Comparison of ENCODE assay signal across 8 cellular contexts in the genomic region with DNA sequence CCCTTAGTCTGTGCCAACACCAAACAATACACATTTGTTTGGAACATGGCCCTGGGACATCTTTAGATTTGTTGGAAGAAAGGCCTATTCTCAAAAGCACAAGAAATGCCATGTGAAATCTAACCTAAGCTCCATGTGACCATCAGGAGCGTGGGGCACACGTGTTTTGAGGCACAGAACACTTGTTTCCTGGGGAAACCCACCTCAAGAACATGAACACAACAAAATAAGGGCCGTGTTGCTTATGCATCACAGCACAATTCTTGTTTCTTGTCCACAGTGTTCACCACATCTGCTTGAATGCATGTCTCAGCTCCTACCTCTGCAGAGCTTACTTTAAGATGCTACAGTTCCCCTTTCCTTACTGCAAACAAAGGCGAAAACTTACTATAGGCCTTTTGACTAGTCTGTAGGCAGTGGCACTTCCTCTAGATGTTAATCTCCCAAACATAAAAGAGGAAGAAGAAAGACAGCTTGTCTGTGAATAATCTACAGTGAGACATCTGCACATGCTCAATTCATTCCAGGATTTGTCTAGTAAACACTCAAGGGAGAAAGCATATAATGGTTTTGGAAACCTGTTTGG.
DNase-seq lines count a peak whose midpoint lies in the region; ATAC-seq lines count a peak whose summit lies in the region.

No MANE protein-coding gene starts in this region.

- DNase-seq in stimulated activated naive CD4-positive, alpha-beta T cell (lab: John Stamatoyannopoulos, UW), result peak in 4 of 6 experiments; percentile 13 to 69 (median 62)
- no peak for DNase-seq in stimulated activated naive CD4-positive, alpha-beta T cell treated with Interleukin-2 at 50 U/mL for 16 hours (lab: John Stamatoyannopoulos, UW)
- DNase-seq in NCI-H345 treated with DMSO at 0.1 percent for 48 hours (lab: John Stamatoyannopoulos, UW; ENCODE audit: unreplicated experiment), result peak; percentile 6
- no peak for DNase-seq in stimulated activated CD4-positive, alpha-beta T cell treated with anti-CD3 and anti-CD28 coated beads, Interleukin-12 subunit alpha, Interleukin-12 subunit beta, amount 100 ng/mL, for 4 hours
- DNase-seq in activated CD8-positive, alpha-beta memory T cell treated with anti-CD3 and anti-CD28 coated beads, Interleukin-2, amount 50 U/mL, for 4 hours, result no peak
- DNase-seq in glomerular visceral epithelial cell (ENCODE audit: extremely low spot score), result no peak

- peak overlapping the region; percentile 32 for H3K27ac ChIP-seq in cingulate gyrus (ENCODE audit: low read depth, low read length)

- peak; percentile 93 for ATAC-seq in HG02938 (IDR thresholded peaks at IDR 0.05; ENCODE audit: unreplicated experiment)

Comparison
In these comparisons a context has a peak if more than half of its experiments do, and no peak if none do; other contexts are left out.
1. DNase-seq: peak in stimulated activated naive CD4-positive, alpha-beta T cell (4 of 6) and NCI-H345 treated with DMSO at 0.1 percent for 48 hours (single experiment); none in stimulated activated naive CD4-positive, alpha-beta T cell treated with Interleukin-2 at 50 U/mL for 16 hours (single experiment), stimulated activated CD4-positive, alpha-beta T cell treated with anti-CD3 and anti-CD28 coated beads, Interleukin-12 subunit alpha, Interleukin-12 subunit beta, amount 100 ng/mL, for 4 hours (single experiment), activated CD8-positive, alpha-beta memory T cell treated with anti-CD3 and anti-CD28 coated beads, Interleukin-2, amount 50 U/mL, for 4 hours (single experiment) and glomerular visceral epithelial cell (single experiment).